Comparison of ENCODE assay signal across 1 cellular context in the genomic region with DNA sequence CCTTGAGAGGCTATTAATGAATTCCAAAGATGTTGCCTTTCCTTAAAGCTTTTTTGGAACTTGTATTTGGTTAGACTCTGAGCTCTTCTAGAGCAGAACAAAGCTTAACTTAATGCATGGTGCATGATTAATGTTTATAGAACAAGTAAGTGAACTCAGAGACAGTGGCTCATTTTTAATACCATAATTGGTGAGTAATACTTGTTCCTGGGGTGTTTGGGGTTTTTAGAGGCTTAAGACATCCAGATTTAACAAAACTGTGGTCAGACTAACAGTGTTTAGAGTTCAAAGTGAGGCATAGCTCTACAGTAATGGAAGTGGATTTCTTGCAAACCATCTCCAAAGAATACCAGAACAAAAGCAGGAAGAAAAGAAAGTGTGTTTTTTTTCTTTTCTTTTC.
TF ChIP-seq lines count a peak whose summit lies in the region.

No MANE protein-coding gene starts in this region.

TF ChIP-seq in IMR-90, 13 proteins besides CTCF, POLR2A, EP300 and RAD21 (continued from another document):
- TF ChIP-seq MAFK (IDR thresholded peaks at IDR 0.05; ENCODE audit: low read depth, low read length): no peak
- no peak for TF ChIP-seq RCOR1 (IDR thresholded peaks at IDR 0.05; ENCODE audit: insufficient replicate concordance, low read length)
- TF ChIP-seq NFE2L2 (IDR thresholded peaks at IDR 0.05; ENCODE audit: low read depth, low read length): no peak
- no peak for TF ChIP-seq ELK1 (IDR thresholded peaks at IDR 0.05; ENCODE audit: borderline replicate concordance, low read depth, low read length)
- TF ChIP-seq FOS (IDR thresholded peaks at IDR 0.05; ENCODE audit: low read depth, low read length): no peak
